In genomic region chr20:1777476-1777820, GRCh38 we compare ENCODE assay signal across 8 cellular contexts.
A peak's percentile ranks its signal among the peaks of the same experiment; 100 is the strongest.
DNase-seq lines count a peak whose midpoint lies in the region; ATAC-seq, FAIRE-seq and TF ChIP-seq lines count a peak whose summit lies in the region.

No MANE protein-coding gene starts in this region.

- H3K4me3 ChIP-seq in MG63 (peak overlapping the region; percentile 61), gastrocnemius medialis (peak overlapping the region; percentile 57 to 92 (median 67))

- TF ChIP-seq CTCF in gastrocnemius medialis (IDR thresholded peaks at IDR 0.05 in 4 of 5, conservative IDR thresholded peaks at IDR 0.05 in 1 of 5) = no peak

- H3K4me1 ChIP-seq in gastrocnemius medialis = peaks cover 6 to 10% of the 10 kb centered on the region in 2 donors

- in situ Hi-C loops in gastrocnemius medialis (cut with MboI; ENCODE audit: low sequenced_read_pairs in 4 of 4) = loop anchor here in 1 of 4 donors (10.0 kb wide), 1 partner anchor 397 kb away; no protein-coding TSS in a partner anchor

- H3K36me3 ChIP-seq in MG63 (no peaks in the 10 kb centered on the region), gastrocnemius medialis (no peaks in the 10 kb centered on the region)

- H3K27ac ChIP-seq in gastrocnemius medialis = peak overlapping the region in 1 of 4 donors; percentile 68

- H3K36me3 Mint-ChIP-seq in effector memory CD8-positive, alpha-beta T cell (ENCODE audit: insufficient read depth) = peaks cover 13% of the 10 kb centered on the region

- H3K9me3 ChIP-seq in MG63 = no peaks in the 10 kb centered on the region
- no peaks in the 10 kb centered on the region for H3K9me3 ChIP-seq in gastrocnemius medialis

- peaks cover 11 to 15% of the 10 kb centered on the region in 2 donors for H3K4me1 Mint-ChIP-seq in effector memory CD8-positive, alpha-beta T cell (ENCODE audit: low read depth in 2 of 2)

- H3K27ac Mint-ChIP-seq in effector memory CD8-positive, alpha-beta T cell = peak overlapping the region; percentile 74 to 82

- no peaks in the 10 kb centered on the region for H3K9me3 Mint-ChIP-seq in effector memory CD8-positive, alpha-beta T cell

- no peak for FAIRE-seq in frontal cortex (lab: Jason Lieb, UNC)

- peaks cover 15 to 30% of the 10 kb centered on the region in 2 donors for H3K27me3 Mint-ChIP-seq in effector memory CD8-positive, alpha-beta T cell

- H3K4me3 Mint-ChIP-seq in effector memory CD8-positive, alpha-beta T cell = peak overlapping the region; percentile 79

- DNase-seq in MG63 (no peak), gastrocnemius medialis (no peak), T1000 (lab: John Stamatoyannopoulos, UW) (no peak), frontal cortex (ENCODE audit: low spot score in 2 of 2) (no peak)
- no peak for DNase-seq in effector memory CD8-positive, alpha-beta T cell
- no peak for DNase-seq in stimulated activated CD4-positive, alpha-beta T cell treated with anti-CD3 and anti-CD28 coated beads, Interleukin-2, amount 100 ng/mL, for 24 hours
- DNase-seq in stimulated activated CD4-positive, alpha-beta T cell treated with anti-CD3 and anti-CD28 coated beads, Interleukin-1b, Interleukin-23, amount 100 ng/mL, for 48 hours = no peak

- intact Hi-C loops in gastrocnemius medialis (cut with DNase I; ENCODE audit: low total_unique reads) = loop anchor here (1.0 kb wide), 1 partner anchor 13 kb away; no protein-coding TSS in a partner anchor

- H3K27me3 ChIP-seq in MG63 (no peaks in the 10 kb centered on the region), gastrocnemius medialis (no peaks in the 10 kb centered on the region)

- no peak for TF ChIP-seq POLR2A in gastrocnemius medialis (IDR thresholded peaks at IDR 0.05)

- ATAC-seq in GM18907 (IDR thresholded peaks at IDR 0.05; ENCODE audit: unreplicated experiment) (peak; percentile 35), gastrocnemius medialis (peak in 1 of 2 donors; percentile 4)
- no peak for ATAC-seq in effector memory CD8-positive, alpha-beta T cell (replicated peaks)
